In the genomic region with DNA sequence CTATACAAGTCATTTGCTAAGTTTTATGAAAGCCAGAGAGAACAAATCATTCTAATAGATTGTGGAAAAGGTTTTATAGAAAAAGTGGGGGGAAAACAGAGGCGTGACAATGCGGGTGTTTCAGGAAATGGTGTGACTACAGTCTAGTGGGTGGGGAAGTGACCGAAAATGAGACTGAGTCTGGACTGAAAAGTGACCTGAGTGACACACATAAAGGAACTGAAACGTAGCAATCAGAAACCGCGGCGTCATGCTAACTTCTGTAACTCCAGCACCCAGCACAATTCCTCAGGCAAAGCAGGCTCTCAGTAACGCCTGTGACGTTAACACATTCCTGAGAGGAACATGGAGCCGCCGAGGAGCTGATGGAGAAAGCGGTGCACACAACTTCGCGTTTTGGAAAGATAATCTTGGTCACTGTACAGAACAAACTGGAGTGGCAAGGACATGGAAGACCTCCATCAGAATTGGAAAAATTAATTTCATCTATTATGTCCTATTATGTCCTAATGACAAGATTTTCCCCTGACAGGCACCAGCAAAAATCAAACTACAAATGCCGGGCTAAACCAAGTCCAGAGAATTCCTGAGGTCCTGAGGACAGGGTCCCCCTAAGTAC, we compare ENCODE assay signal across 8 cellular contexts. TPM values are rescaled to one million over a fixed set of nuclear protein-coding genes. Genes with fewer than 3 reads are reported as not detected.
DNase-seq lines count a peak whose midpoint lies in the region; ATAC-seq, FAIRE-seq and TF ChIP-seq lines count a peak whose summit lies in the region.

No MANE protein-coding gene starts in this region.

- no peak overlapping the region; the same call in 1 of the 2 replicates for H3K4me3 ChIP-seq in GM06990 (replicated peaks; ENCODE audit: low read depth, low read length)

- H3K36me3 ChIP-seq in GM06990 (ENCODE audit: control insufficient read depth, insufficient read depth, low read length), result no peaks in the 10 kb centered on the region

- no peaks in the 10 kb centered on the region for H3K27me3 ChIP-seq in GM06990 (replicated peaks; ENCODE audit: control insufficient read depth, insufficient read depth, low read length)

- DNase-seq in GM06990 (ENCODE audit: extremely low read depth, insufficient read length) (peak; percentile 66), amniotic epithelial cell (ENCODE audit: low read depth) (peak; percentile 50), renal cortical epithelial cell (ENCODE audit: low read depth) (peak; percentile 21), DMS53 treated with DMSO at 0.1 percent for 48 hours (lab: John Stamatoyannopoulos, UW; ENCODE audit: unreplicated experiment) (no peak), HTR-8/SVneo (ENCODE audit: insufficient read length, low spot score) (no peak)

- ATAC-seq in GM21360 (IDR thresholded peaks at IDR 0.05; ENCODE audit: unreplicated experiment) (peak; percentile 83), HG03558 (IDR thresholded peaks at IDR 0.05; ENCODE audit: extremely low read depth, unreplicated experiment) (peak; percentile 89), esophagus mucosa (no peak)

- no peak for TF ChIP-seq CTCF in GM06990 (IDR thresholded peaks at IDR 0.05; ENCODE audit: insufficient read depth, low read length, poor library complexity, severe bottlenecking)

- no peak for FAIRE-seq in HTR-8/SVneo (lab: Jason Lieb, UNC)

RNA-seq across cellular contexts. Expression of gene CD226, which starts 1.4 kb away (rescaled TPM):
- 0.25 TPM in 1 of 2 replicates, not detected in the other for total RNA-seq in renal cortical epithelial cell
- total RNA-seq in esophagus mucosa, result 0.44 TPM

Comparison
In these comparisons a context has a peak if more than half of its experiments do, and no peak if none do; other contexts are left out.
1. DNase-seq: peak in GM06990 (single experiment), amniotic epithelial cell (single experiment) and renal cortical epithelial cell (single experiment); none in DMS53 treated with DMSO at 0.1 percent for 48 hours (single experiment) and HTR-8/SVneo (single experiment).